Comparison of ENCODE assay signal across 1 cellular context in genomic region chr13:108618233-108618632, GRCh38.
TF ChIP-seq lines count a peak whose summit lies in the region.

No MANE protein-coding gene starts in this region.

TF ChIP-seq in GM23338, 12 proteins besides CTCF, POLR2A, EP300 and RAD21 (continued from another document):
- TF ChIP-seq, protein P1, sequence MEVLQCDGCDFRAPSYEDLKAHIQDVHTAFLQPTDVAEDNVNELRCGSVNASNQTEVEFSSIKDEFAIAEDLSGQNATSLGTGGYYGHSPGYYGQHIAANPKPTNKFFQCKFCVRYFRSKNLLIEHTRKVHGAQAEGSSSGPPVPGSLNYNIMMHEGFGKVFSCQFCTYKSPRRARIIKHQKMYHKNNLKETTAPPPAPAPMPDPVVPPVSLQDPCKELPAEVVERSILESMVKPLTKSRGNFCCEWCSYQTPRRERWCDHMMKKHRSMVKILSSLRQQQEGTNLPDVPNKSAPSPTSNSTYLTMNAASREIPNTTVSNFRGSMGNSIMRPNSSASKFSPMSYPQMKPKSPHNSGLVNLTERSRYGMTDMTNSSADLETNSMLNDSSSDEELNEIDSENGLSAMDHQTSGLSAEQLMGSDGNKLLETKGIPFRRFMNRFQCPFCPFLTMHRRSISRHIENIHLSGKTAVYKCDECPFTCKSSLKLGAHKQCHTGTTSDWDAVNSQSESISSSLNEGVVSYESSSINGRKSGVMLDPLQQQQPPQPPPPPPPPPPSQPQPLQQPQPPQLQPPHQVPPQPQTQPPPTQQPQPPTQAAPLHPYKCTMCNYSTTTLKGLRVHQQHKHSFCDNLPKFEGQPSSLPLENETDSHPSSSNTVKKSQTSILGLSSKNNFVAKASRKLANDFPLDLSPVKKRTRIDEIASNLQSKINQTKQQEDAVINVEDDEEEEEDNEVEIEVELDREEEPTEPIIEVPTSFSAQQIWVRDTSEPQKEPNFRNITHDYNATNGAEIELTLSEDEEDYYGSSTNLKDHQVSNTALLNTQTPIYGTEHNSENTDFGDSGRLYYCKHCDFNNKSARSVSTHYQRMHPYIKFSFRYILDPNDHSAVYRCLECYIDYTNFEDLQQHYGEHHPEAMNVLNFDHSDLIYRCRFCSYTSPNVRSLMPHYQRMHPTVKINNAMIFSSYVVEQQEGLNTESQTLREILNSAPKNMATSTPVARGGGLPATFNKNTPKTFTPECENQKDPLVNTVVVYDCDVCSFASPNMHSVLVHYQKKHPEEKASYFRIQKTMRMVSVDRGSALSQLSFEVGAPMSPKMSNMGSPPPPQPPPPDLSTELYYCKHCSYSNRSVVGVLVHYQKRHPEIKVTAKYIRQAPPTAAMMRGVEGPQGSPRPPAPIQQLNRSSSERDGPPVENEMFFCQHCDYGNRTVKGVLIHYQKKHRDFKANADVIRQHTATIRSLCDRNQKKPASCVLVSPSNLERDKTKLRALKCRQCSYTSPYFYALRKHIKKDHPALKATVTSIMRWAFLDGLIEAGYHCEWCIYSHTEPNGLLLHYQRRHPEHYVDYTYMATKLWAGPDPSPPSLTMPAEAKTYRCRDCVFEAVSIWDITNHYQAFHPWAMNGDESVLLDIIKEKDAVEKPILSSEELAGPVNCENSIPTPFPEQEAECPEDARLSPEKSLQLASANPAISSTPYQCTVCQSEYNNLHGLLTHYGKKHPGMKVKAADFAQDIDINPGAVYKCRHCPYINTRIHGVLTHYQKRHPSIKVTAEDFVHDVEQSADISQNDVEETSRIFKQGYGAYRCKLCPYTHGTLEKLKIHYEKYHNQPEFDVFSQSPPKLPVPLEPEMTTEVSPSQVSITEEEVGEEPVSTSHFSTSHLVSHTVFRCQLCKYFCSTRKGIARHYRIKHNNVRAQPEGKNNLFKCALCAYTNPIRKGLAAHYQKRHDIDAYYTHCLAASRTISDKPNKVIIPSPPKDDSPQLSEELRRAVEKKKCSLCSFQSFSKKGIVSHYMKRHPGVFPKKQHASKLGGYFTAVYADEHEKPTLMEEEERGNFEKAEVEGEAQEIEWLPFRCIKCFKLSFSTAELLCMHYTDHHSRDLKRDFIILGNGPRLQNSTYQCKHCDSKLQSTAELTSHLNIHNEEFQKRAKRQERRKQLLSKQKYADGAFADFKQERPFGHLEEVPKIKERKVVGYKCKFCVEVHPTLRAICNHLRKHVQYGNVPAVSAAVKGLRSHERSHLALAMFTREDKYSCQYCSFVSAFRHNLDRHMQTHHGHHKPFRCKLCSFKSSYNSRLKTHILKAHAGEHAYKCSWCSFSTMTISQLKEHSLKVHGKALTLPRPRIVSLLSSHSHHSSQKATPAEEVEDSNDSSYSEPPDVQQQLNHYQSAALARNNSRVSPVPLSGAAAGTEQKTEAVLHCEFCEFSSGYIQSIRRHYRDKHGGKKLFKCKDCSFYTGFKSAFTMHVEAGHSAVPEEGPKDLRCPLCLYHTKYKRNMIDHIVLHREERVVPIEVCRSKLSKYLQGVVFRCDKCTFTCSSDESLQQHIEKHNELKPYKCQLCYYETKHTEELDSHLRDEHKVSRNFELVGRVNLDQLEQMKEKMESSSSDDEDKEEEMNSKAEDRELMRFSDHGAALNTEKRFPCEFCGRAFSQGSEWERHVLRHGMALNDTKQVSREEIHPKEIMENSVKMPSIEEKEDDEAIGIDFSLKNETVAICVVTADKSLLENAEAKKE (CRISPR knock-in tag; IDR thresholded peaks at IDR 0.05), result peak; percentile 91
